ENCODE assay signal across 1 cellular context in genomic region chr5:67427745-67428298, GRCh38.
TF ChIP-seq lines count a peak whose summit lies in the region.

No MANE protein-coding gene starts in this region.

TF ChIP-seq in HepG2, 621 proteins besides CTCF, POLR2A, EP300 and RAD21 (continued from another document):
- no peak for TF ChIP-seq NFAT5 (CRISPR knock-in tag; IDR thresholded peaks at IDR 0.05)
TF ChIP-seq in HepG2: peak in this region for 0.
